Comparison of ENCODE assay signal across 10 cellular contexts in genomic region chr7:24728503-24729364, GRCh38. TPM values are rescaled to one million over a fixed set of nuclear protein-coding genes. Genes with fewer than 3 reads are reported as not detected.
DNase-seq lines count a peak whose midpoint lies in the region; ATAC-seq and TF ChIP-seq lines count a peak whose summit lies in the region.
"Had no signal": no experiment of that assay in that cellular context is flagged by ENCODE, and none has a peak within 500 bp of the region (broad histone marks: within the 10 kb centered on the region; RNA-seq: fewer than 3 reads in every experiment).

No MANE protein-coding gene starts in this region.

- peak; percentile 30 for ATAC-seq in HG02610 (IDR thresholded peaks at IDR 0.05; ENCODE audit: unreplicated experiment)
- peak; percentile 53 to 55 for ATAC-seq in activated naive CD4-positive, alpha-beta T cell treated with anti-CD3 and anti-CD28 coated beads, Interleukin-2, amount 50 U/mL, for 72 hours

- DNase-seq in BE2C, result no peak
- DNase-seq in activated naive CD4-positive, alpha-beta T cell treated with anti-CD3 and anti-CD28 coated beads, Interleukin-2, amount 50 U/mL, for 72 hours (ENCODE audit: low spot score in 2 of 2), result no peak
- peak; percentile 22 for DNase-seq in islet precursor cell
- DNase-seq in central memory CD4-positive, alpha-beta T cell, result no peak
- no peak for DNase-seq in G401 (ENCODE audit: low spot score)
- no peak for DNase-seq in GM13976 (ENCODE audit: low spot score)
- DNase-seq in NCI-H774 (lab: John Stamatoyannopoulos, UW), result no peak
- DNase-seq: SHP77 treated with DMSO at 0.1 percent for 48 hours had no signal

- no peak overlapping the region for H3K27ac Mint-ChIP-seq in activated naive CD4-positive, alpha-beta T cell treated with anti-CD3 and anti-CD28 coated beads, Interleukin-2, amount 50 U/mL, for 72 hours

- TF ChIP-seq CTCF in BE2C (IDR thresholded peaks at IDR 0.05; ENCODE audit: low read depth, low read length), result no peak
- TF ChIP-seq CTCF in GM13976 (IDR thresholded peaks at IDR 0.05; ENCODE audit: borderline replicate concordance, control extremely low read depth, extremely low read depth, insufficient read depth, missing control alignments), result no peak

- in situ Hi-C loops in G401 (cut with HindIII; ENCODE audit: low sequenced_read_pairs) (no loop called here), GM13976 (cut with MboI; ENCODE audit: low sequenced_read_pairs, unreplicated experiment) (no loop called here)

- H3K36me3 Mint-ChIP-seq in activated naive CD4-positive, alpha-beta T cell treated with anti-CD3 and anti-CD28 coated beads, Interleukin-2, amount 50 U/mL, for 72 hours, result peaks cover 0 to 2% of the 10 kb centered on the region in 2 donors

- H3K9me3 ChIP-seq in BE2C, result no peaks in the 10 kb centered on the region
- H3K9me3 ChIP-seq: Caco-2 had no signal

- H3K4me3 ChIP-seq in BE2C (ENCODE audit: low read depth, low read length), result 0 out of 2 replicates have a peak overlapping the region, but pooled peaks have one; percentile 4

- H3K9me3 Mint-ChIP-seq in activated naive CD4-positive, alpha-beta T cell treated with anti-CD3 and anti-CD28 coated beads, Interleukin-2, amount 50 U/mL, for 72 hours, result no peaks in the 10 kb centered on the region

- H3K4me1 ChIP-seq in BE2C, result peaks cover 19% of the 10 kb centered on the region

- H3K36me3 ChIP-seq in BE2C, result no peaks in the 10 kb centered on the region

- H3K27me3 ChIP-seq in BE2C, result no peaks in the 10 kb centered on the region

RNA-seq across cellular contexts. Expression of gene GSDME, which starts 28.5 kb away (rescaled TPM):
- 5.8 TPM for polyA plus RNA-seq in BE2C (2012; ENCODE audit: insufficient read depth, insufficient read length, low read depth)
- 1 to 10 TPM; 3.2 to 6.0 TPM for total RNA-seq in activated naive CD4-positive, alpha-beta T cell treated with anti-CD3 and anti-CD28 coated beads, Interleukin-2, amount 50 U/mL, for 72 hours
- 1.3 and 4.8 TPM in 2 replicates for total RNA-seq in G401 (2014; rRNA removed; shearing (Covaris generic))
